ENCODE assay signal across 19 cellular contexts in genomic region chr7:90825779-90826178, GRCh38.
DNase-seq lines count a peak whose midpoint lies in the region; ATAC-seq and TF ChIP-seq lines count a peak whose summit lies in the region.
"Had no signal": no experiment of that assay in that cellular context is flagged by ENCODE, and none has a peak within 500 bp of the region (broad histone marks: within the 10 kb centered on the region; RNA-seq: fewer than 3 reads in every experiment).

No MANE protein-coding gene starts in this region.

- no peak overlapping the region for H3K27ac Mint-ChIP-seq in CD4-positive, alpha-beta T cell
- H3K27ac Mint-ChIP-seq: activated B cell treated with CpG ODN at 0.5 μM for 24 hours, T-helper 17 cell had no signal

- peaks cover 15% of the 10 kb centered on the region for H3K79me2 ChIP-seq in osteoblast (ENCODE audit: insufficient read depth, low read length)
- H3K79me2 ChIP-seq: parathyroid adenoma had no signal

- peak overlapping the region; percentile 75 for H3K4me2 ChIP-seq in osteoblast (ENCODE audit: insufficient read depth, low read length)
- H3K4me2 ChIP-seq: KMS-11 had no signal

- H3K4me3 ChIP-seq in fibroblast of mammary gland (ENCODE audit: control insufficient read depth, low read depth, low read length) (no peak overlapping the region), osteoblast (ENCODE audit: insufficient read depth, low read length) (no peak overlapping the region)
- H3K4me3 ChIP-seq: Peyer's patch had no signal

- peaks cover 6% of the 10 kb centered on the region for H3K9me3 Mint-ChIP-seq in CD4-positive, alpha-beta T cell

- H3K36me3 ChIP-seq in osteoblast (ENCODE audit: insufficient read depth, low read length), result no peaks in the 10 kb centered on the region
- H3K36me3 ChIP-seq: Peyer's patch had no signal

- no peaks in the 10 kb centered on the region for H3K4me1 Mint-ChIP-seq in CD4-positive, alpha-beta T cell (ENCODE audit: low read depth)
- H3K4me1 Mint-ChIP-seq: T-helper 17 cell had no signal

- no peaks in the 10 kb centered on the region for H3K9me3 ChIP-seq in osteoblast (ENCODE audit: low read depth, low read length)
- H3K9me3 ChIP-seq in CD4-positive, alpha-beta T cell (ENCODE audit: control insufficient read depth, low read length), result no peaks in the 10 kb centered on the region
- H3K9me3 ChIP-seq: Peyer's patch had no signal

- CTCF ChIA-PET in CD4-positive, alpha-beta T cell (lab: Charles Lee), result no interaction called here

- peaks cover 4% of the 10 kb centered on the region for H4K20me1 ChIP-seq in osteoblast (ENCODE audit: insufficient read depth, low read length)

- H3K4me3 Mint-ChIP-seq in CD4-positive, alpha-beta T cell, result no peak overlapping the region
- H3K4me3 Mint-ChIP-seq: activated B cell treated with CpG ODN at 0.5 μM for 24 hours, T-helper 17 cell had no signal

- H3K27ac ChIP-seq in osteoblast (ENCODE audit: low read depth, low read length), result peak overlapping the region; percentile 92
- H3K27ac ChIP-seq in CD4-positive, alpha-beta T cell (ENCODE audit: low read depth, low read length), result no peak overlapping the region
- H3K27ac ChIP-seq: KMS-11, parathyroid adenoma, Peyer's patch had no signal

- no peaks in the 10 kb centered on the region for H3K36me3 Mint-ChIP-seq in CD4-positive, alpha-beta T cell (ENCODE audit: low read depth)

- POLR2A ChIA-PET in CD4-positive, alpha-beta T cell (lab: Charles Lee), result no interaction called here

- no peaks in the 10 kb centered on the region for H3K27me3 Mint-ChIP-seq in CD4-positive, alpha-beta T cell
- H3K27me3 Mint-ChIP-seq: activated B cell treated with CpG ODN at 0.5 μM for 24 hours, T-helper 17 cell had no signal

- H3K4me1 ChIP-seq in osteoblast (ENCODE audit: insufficient read depth, low read length), result peaks cover 24% of the 10 kb centered on the region
- H3K4me1 ChIP-seq: parathyroid adenoma, Peyer's patch had no signal

- no peak for TF ChIP-seq CTCF in fibroblast of mammary gland (conservative IDR thresholded peaks at IDR 0.05; ENCODE audit: control insufficient read depth, insufficient read depth, low read depth, low read length)
- TF ChIP-seq CTCF in osteoblast (IDR thresholded peaks at IDR 0.05; ENCODE audit: extremely low read depth, low read depth, low read length), result no peak
- no peak for TF ChIP-seq CTCF in CD4-positive, alpha-beta T cell (IDR thresholded peaks at IDR 0.05)

- ATAC-seq in HG03520 (IDR thresholded peaks at IDR 0.05; ENCODE audit: unreplicated experiment), result no peak
- no peak for ATAC-seq in CD4-positive, alpha-beta T cell (ENCODE audit: poor library complexity)
- ATAC-seq: T-helper 17 cell had no signal

- no peaks in the 10 kb centered on the region for H3K27me3 ChIP-seq in osteoblast (ENCODE audit: insufficient read depth, low read length)
- no peaks in the 10 kb centered on the region for H3K27me3 ChIP-seq in CD4-positive, alpha-beta T cell (ENCODE audit: control insufficient read depth, insufficient read depth, low read length)
- H3K27me3 ChIP-seq: Peyer's patch had no signal

- DNase-seq in EH (ENCODE audit: low read depth) (peak; percentile 85), RPMI7951 (ENCODE audit: low read depth) (peak; percentile 7), fibroblast of mammary gland (ENCODE audit: low read depth) (peak; percentile 95), osteoblast (ENCODE audit: insufficient read length, low spot score, missing footprints) (peak; percentile 15), NCI-H1436 treated with DMSO at 0.1 percent for 48 hours (lab: John Stamatoyannopoulos, UW) (no peak)
- no peak for DNase-seq in activated CD8-positive, alpha-beta memory T cell treated with anti-CD3 and anti-CD28 coated beads, Interleukin-2, amount 50 U/mL, for 4 hours
- no peak for DNase-seq in CD4-positive, alpha-beta T cell
- DNase-seq: activated B cell treated with CpG ODN at 0.5 μM for 24 hours; activated effector memory CD4-positive, alpha-beta T cell treated with Interleukin-2 at 50 U/mL for 16 hours; cortex of kidney; DND-41; NCI-H1436; Peyer's patch; stimulated activated naive CD4-positive, alpha-beta T cell; T-helper 17 cell; trophoblast cell had no signal

- intact Hi-C loops in CD4-positive, alpha-beta T cell (cut with DNase I, micrococcal nuclease), result no loop called here

- H2AFZ ChIP-seq in osteoblast (ENCODE audit: low read length), result no peak overlapping the region
- H2AFZ ChIP-seq: parathyroid adenoma had no signal

Comparison
In these comparisons a context has a peak if more than half of its experiments do, and no peak if none do; other contexts are left out.
1. DNase-seq: peak in EH (single experiment), RPMI7951 (single experiment), fibroblast of mammary gland (single experiment) and osteoblast (single experiment); none in NCI-H1436 treated with DMSO at 0.1 percent for 48 hours (single experiment), activated CD8-positive, alpha-beta memory T cell treated with anti-CD3 and anti-CD28 coated beads, Interleukin-2, amount 50 U/mL, for 4 hours (single experiment) and CD4-positive, alpha-beta T cell (0 of 10).